ENCODE assay signal across 18 cellular contexts in the genomic region with DNA sequence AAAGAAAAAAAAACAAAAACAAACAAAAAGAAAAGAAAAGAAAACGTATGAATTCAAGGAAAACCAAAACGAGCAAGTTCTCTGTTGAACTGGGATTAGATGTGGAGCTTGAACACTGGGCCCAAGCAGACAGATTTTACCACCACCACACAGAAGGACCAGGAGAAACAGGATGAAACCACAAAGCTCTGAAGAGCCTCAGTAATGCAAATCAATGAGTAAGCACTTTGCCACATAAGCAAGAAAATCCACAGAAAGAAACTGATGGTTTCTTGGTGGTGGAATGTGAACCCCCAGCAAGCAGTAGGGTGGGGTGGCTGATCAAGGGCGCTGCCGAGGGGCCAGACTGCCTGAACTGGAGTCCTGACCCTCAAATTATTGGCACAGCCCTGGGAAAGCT. TPM values are rescaled to one million over a fixed set of nuclear protein-coding genes. Genes with fewer than 3 reads are reported as not detected.
DNase-seq lines count a peak whose midpoint lies in the region; ATAC-seq, FAIRE-seq and TF ChIP-seq lines count a peak whose summit lies in the region.
"Had no signal": no experiment of that assay in that cellular context is flagged by ENCODE, and none has a peak within 500 bp of the region (broad histone marks: within the 10 kb centered on the region; RNA-seq: fewer than 3 reads in every experiment).

No MANE protein-coding gene starts in this region.

- TF ChIP-seq POLR2A in H1 (IDR thresholded peaks at IDR 0.05; ENCODE audit: control extremely low read depth in 1 of 2, low read depth in 2 of 2, low read length in 2 of 2) (no peak), esophagus squamous epithelium (IDR thresholded peaks at IDR 0.05) (no peak), esophagus muscularis mucosa (IDR thresholded peaks at IDR 0.05; ENCODE audit: low read depth) (no peak)

- ATAC-seq in HG02642 (IDR thresholded peaks at IDR 0.05; ENCODE audit: poor library complexity, unreplicated experiment): no peak

- no peak for FAIRE-seq in H1 (lab: Jason Lieb, UNC)

- no peak overlapping the region for H3K18ac ChIP-seq in H1 (ENCODE audit: extremely low read depth, low read length)

- no peak overlapping the region for H3K23ac ChIP-seq in H1 (ENCODE audit: insufficient read length)

- no peak overlapping the region for H2BK15ac ChIP-seq in H1 (ENCODE audit: low read length)

- CTCF ChIA-PET in H1 (lab: Charles Lee; ENCODE audit: partially characterized antibody): interaction anchor here (0.6 to 2.7 kb wide), 20 partner anchors 9 to 908 kb away, joined by 3 to 14 read pairs (median 5); no protein-coding TSS in a partner anchor

- peak overlapping the region; percentile 41; the same call in 1 of the 2 replicates for H2AK5ac ChIP-seq in H1 (ENCODE audit: low read depth, low read length)

- TF ChIP-seq RAD21 in H1 (IDR thresholded peaks at IDR 0.05 in 1 of 2, conservative IDR thresholded peaks at IDR 0.05 in 1 of 2; ENCODE audit: low read depth in 2 of 2, low read length in 2 of 2): no peak

- no peak overlapping the region for H3K14ac ChIP-seq in H1 (ENCODE audit: insufficient read length)

- no peak overlapping the region for H3K56ac ChIP-seq in H1 (replicated peaks; ENCODE audit: insufficient read length, low read depth, low read length)

- intact Hi-C loops in esophagus squamous epithelium (cut with DNase I) (no loop called here), esophagus muscularis mucosa (cut with DNase I) (no loop called here)

- peaks cover 0 to 1% of the 10 kb centered on the region in 2 experiments for H4K20me1 ChIP-seq in H1 (replicated peaks in 1 of 2; ENCODE audit: control insufficient read depth in 1 of 2, insufficient read depth in 2 of 2, low read length in 2 of 2)

- H3K79me2 ChIP-seq in H1 (ENCODE audit: control insufficient read depth in 1 of 2, insufficient read depth in 2 of 2, low read length in 2 of 2): no peaks in the 10 kb centered on the region

- H3K9me3 ChIP-seq in NT2/D1 (ENCODE audit: insufficient read depth, low read length): no peaks in the 10 kb centered on the region
- no peaks in the 10 kb centered on the region for H3K9me3 ChIP-seq in H1 (ENCODE audit: insufficient read depth in 2 of 2, low read depth in 1 of 2, low read length in 1 of 2)
- no peaks in the 10 kb centered on the region for H3K9me3 ChIP-seq in esophagus squamous epithelium
- no peaks in the 10 kb centered on the region for H3K9me3 ChIP-seq in esophagus muscularis mucosa
- H3K9me3 ChIP-seq: neutrophil, sigmoid colon had no signal

- no peak overlapping the region for H2AFZ ChIP-seq in H1 (ENCODE audit: low read length)

- TF ChIP-seq CTCF in H1 (IDR thresholded peaks at IDR 0.05; ENCODE audit: control extremely low read depth in 1 of 3, insufficient read depth in 1 of 3, low read depth in 1 of 3, low read length in 3 of 3) (no peak), esophagus squamous epithelium (IDR thresholded peaks at IDR 0.05) (no peak), esophagus muscularis mucosa (IDR thresholded peaks at IDR 0.05) (no peak)

- no peak overlapping the region for H4K8ac ChIP-seq in H1 (ENCODE audit: extremely low read depth, insufficient read depth, low read length)

- no peaks in the 10 kb centered on the region; the same call in 1 of the 2 replicates for H3K23me2 ChIP-seq in H1 (ENCODE audit: low read depth, low read length)

- H2BK5ac ChIP-seq in H1 (ENCODE audit: low read depth, low read length): peak overlapping the region; percentile 66; the same call in 1 of the 2 replicates

- H3K4me1 ChIP-seq in NT2/D1 (ENCODE audit: insufficient read depth, insufficient read length) (peaks cover 8% of the 10 kb centered on the region), H1 (replicated peaks in 1 of 4; ENCODE audit: control insufficient read depth in 3 of 4, insufficient read depth in 4 of 4, low read length in 3 of 4) (no peaks in the 10 kb centered on the region; a peak in 1 of 7 replicates), esophagus squamous epithelium (peaks cover 0 to 13% (median 0%) of the 10 kb centered on the region in 3 donors), esophagus muscularis mucosa (peaks cover 0 to 3% (median 0%) of the 10 kb centered on the region in 4 donors)

- H3K27me3 ChIP-seq in NT2/D1 (ENCODE audit: insufficient read depth, insufficient read length) (no peaks in the 10 kb centered on the region), H1 (replicated peaks in 1 of 4; ENCODE audit: control insufficient read depth in 3 of 4, extremely low read depth in 1 of 4, insufficient read depth in 3 of 4, low read length in 3 of 4) (no peaks in the 10 kb centered on the region), esophagus squamous epithelium (no peaks in the 10 kb centered on the region), esophagus muscularis mucosa (no peaks in the 10 kb centered on the region)
- H3K27me3 ChIP-seq: neutrophil, sigmoid colon had no signal

- TF ChIP-seq EP300 in H1 (IDR thresholded peaks at IDR 0.05; ENCODE audit: borderline replicate concordance in 1 of 2, low read depth in 2 of 2, low read length in 2 of 2): no peak
- no peak for TF ChIP-seq EP300 in esophagus muscularis mucosa (IDR thresholded peaks at IDR 0.05)

- POLR2A ChIA-PET in H1 (lab: Charles Lee; ENCODE audit: partially characterized antibody): interaction anchor here (0.6 to 0.7 kb wide), 2 partner anchors 14 to 27 kb away, joined by 4 read pairs; no protein-coding TSS in a partner anchor

- H3K27ac ChIP-seq in H1 (ENCODE audit: low read depth, low read length) (no peak overlapping the region), esophagus squamous epithelium (no peak overlapping the region), esophagus muscularis mucosa (replicated peaks in 1 of 4) (no peak overlapping the region)
- H3K27ac ChIP-seq: neutrophil, sigmoid colon had no signal

- H3K4me3 ChIP-seq in NT2/D1 (ENCODE audit: insufficient read length, low read depth): no peak overlapping the region
- no peak overlapping the region for H3K4me3 ChIP-seq in H1 (ENCODE audit: extremely low read depth in 1 of 4, insufficient read depth in 2 of 4, low read depth in 3 of 4, low read length in 4 of 4)
- no peak overlapping the region for H3K4me3 ChIP-seq in esophagus squamous epithelium
- H3K4me3 ChIP-seq in esophagus muscularis mucosa: no peak overlapping the region
- H3K4me3 ChIP-seq: sigmoid colon had no signal

- no peak overlapping the region for H4K5ac ChIP-seq in H1 (ENCODE audit: insufficient read length, low read depth, low read length)

- no peaks in the 10 kb centered on the region for H3K79me1 ChIP-seq in H1 (ENCODE audit: low read depth, low read length)

- 78% methylated on average over 3 of the region's 4 CpGs; no CpG with 5 or more reads in 1 of the 2 experiments for WGBS in H1 (ENCODE audit: extremely low coverage in 1 of 2, insufficient coverage in 1 of 2, insufficient read length in 1 of 2, insufficient replicate concordance in 2 of 2, low coverage in 1 of 2, low lambda C conversion rate in 2 of 2, missing lambda C conversion rate in 1 of 2), 2 experiments
- 72 to 76% methylated on average over 4 of the region's 4 CpGs for WGBS in esophagus squamous epithelium, 2 donors
- WGBS in esophagus muscularis mucosa: 70% methylated on average over 4 of the region's 4 CpGs

- no peak overlapping the region for H3K4me2 ChIP-seq in H1 (ENCODE audit: insufficient read depth in 1 of 2, low read depth in 2 of 2, low read length in 2 of 2)

- no peak overlapping the region for H4K91ac ChIP-seq in H1 (replicated peaks; ENCODE audit: insufficient read length, low read length)

- H3K36me3 ChIP-seq in NT2/D1 (ENCODE audit: insufficient read depth, insufficient read length, low read length) (peaks cover 30% of the 10 kb centered on the region), H1 (ENCODE audit: control insufficient read depth in 2 of 4, insufficient read depth in 4 of 4, low read length in 3 of 4) (peaks cover 0 to 11% (median 4%) of the 10 kb centered on the region in 4 experiments; a peak in 3 of 8 replicates), esophagus squamous epithelium (peaks cover 0 to 51% (median 0%) of the 10 kb centered on the region in 3 donors), esophagus muscularis mucosa (peaks cover 10 to 57% (median 41%) of the 10 kb centered on the region in 4 donors)

- H3K4ac ChIP-seq in H1 (replicated peaks; ENCODE audit: insufficient read length, low read depth, low read length): no peak overlapping the region

- DNase-seq in AG08396 (ENCODE audit: low spot score) (peak; percentile 34), H4 (ENCODE audit: low spot score) (peak; percentile 23), NT2/D1 (ENCODE audit: low read depth, low spot score) (no peak), H1 (ENCODE audit: low read depth in 1 of 2, low spot score in 2 of 2) (no peak), esophagus squamous epithelium (lab: John Stamatoyannopoulos, UW) (no peak), NOMO-1 treated with DMSO at 0.1 percent for 48 hours (lab: John Stamatoyannopoulos, UW; ENCODE audit: unreplicated experiment) (no peak), esophagus muscularis mucosa (ENCODE audit: extremely low spot score) (no peak)
- DNase-seq: activated CD4-positive, alpha-beta T cell treated with anti-CD3 and anti-CD28 coated beads, Interleukin-2, amount 50 U/mL, for 4 hours; Calu3; caudate nucleus; effector memory CD4-positive, alpha-beta T cell; H7; NCI-H1092 treated with DMSO at 0.1 percent for 48 hours; NCI-H82; sigmoid colon; T1000 had no signal

- H2BK12ac ChIP-seq in H1 (ENCODE audit: low read depth, low read length): no peak overlapping the region

- H2BK20ac ChIP-seq in H1 (ENCODE audit: low read length): no peak overlapping the region

- no peak overlapping the region for H2BK120ac ChIP-seq in H1 (replicated peaks; ENCODE audit: low read depth, low read length)

- H3K9ac ChIP-seq in NT2/D1 (ENCODE audit: insufficient read length, low read depth): peak overlapping the region; percentile 27
- H3K9ac ChIP-seq in H1 (replicated peaks in 1 of 4; ENCODE audit: extremely low read depth in 1 of 4, low read depth in 3 of 4, low read length in 3 of 4): no peak overlapping the region

RNA-seq across cellular contexts. Expression of a gene that starts 50.9 kb away (rescaled TPM):
- total RNA-seq in H4 (2014; rRNA removed; shearing (Covaris generic)): 15.1 and 30.7 TPM in 2 replicates
- 27.9 and 31.0 TPM in 2 replicates for total RNA-seq in H1 (2021; fragmentation: NEBNext Ultra II Directional; extraction: Animal tissue kit (Norgen Biotek cat#: 25700))
- polyA plus RNA-seq in H1 (2011; rRNA removed): 17.0 and 22.2 TPM in 2 replicates
- 19.2 TPM for polyA plus RNA-seq in H1 (2011; cell fraction: cytosol; rRNA removed)
- 50.8 TPM for polyA plus RNA-seq in H1 (2011; cell fraction: nucleus; rRNA removed)
- 18.0 to 23.0 TPM (median 22.0 TPM) in 4 replicates for polyA plus RNA-seq in H1 (2012, experiment 1 of 2)
- 10.1 TPM for polyA plus RNA-seq in H1 (2012, experiment 2 of 2)
- 12.8 TPM for polyA plus RNA-seq in H1 (2013, experiment 1 of 2)
- 12.8 TPM for polyA plus RNA-seq in H1 (2013, experiment 2 of 2)
- 22.5 and 27.2 TPM in 2 replicates for polyA minus RNA-seq in H1 (2011; rRNA and poly(A)+ RNA removed)
- 13.9 TPM for polyA minus RNA-seq in H1 (2011; cell fraction: cytosol; rRNA and poly(A)+ RNA removed)
- 29.4 TPM for polyA minus RNA-seq in H1 (2011; cell fraction: nucleus; rRNA and poly(A)+ RNA removed)
- total RNA-seq in esophagus squamous epithelium (10 to 100 TPM; 18.2 to 35.9 (median 23.8) TPM), esophagus muscularis mucosa (10 to 100 TPM; 15.0 to 33.5 (median 27.5) TPM)

RNA-seq across cellular contexts. Expression of a gene that starts 56.4 kb away (rescaled TPM):
- total RNA-seq in H4 (2014; rRNA removed; shearing (Covaris generic)): 2.4 and 4.3 TPM in 2 replicates
- 16.0 and 19.2 TPM in 2 replicates for total RNA-seq in H1 (2021; fragmentation: NEBNext Ultra II Directional; extraction: Animal tissue kit (Norgen Biotek cat#: 25700))
- polyA plus RNA-seq in H1 (2011; rRNA removed): 15.5 and 20.8 TPM in 2 replicates
- 9.2 TPM for polyA plus RNA-seq in H1 (2011; cell fraction: cytosol; rRNA removed)
- 35.9 TPM for polyA plus RNA-seq in H1 (2011; cell fraction: nucleus; rRNA removed)
- 6.6 to 9.0 TPM (median 7.2 TPM) in 4 replicates for polyA plus RNA-seq in H1 (2012, experiment 1 of 2)
- 0.45 TPM for polyA plus RNA-seq in H1 (2012, experiment 2 of 2)
- 6.9 TPM for polyA plus RNA-seq in H1 (2013, experiment 1 of 2)
- 6.1 TPM for polyA plus RNA-seq in H1 (2013, experiment 2 of 2)
- 58.7 and 59.5 TPM in 2 replicates for polyA minus RNA-seq in H1 (2011; rRNA and poly(A)+ RNA removed)
- 25.2 TPM for polyA minus RNA-seq in H1 (2011; cell fraction: cytosol; rRNA and poly(A)+ RNA removed)
- polyA minus RNA-seq in H1 (2011; cell fraction: nucleus; rRNA and poly(A)+ RNA removed): 20.4 TPM
- total RNA-seq in esophagus squamous epithelium (10 to 100 TPM in 1 of 4 donors, 1 to 10 TPM in 3; 7.3 to 11.2 (median 7.7) TPM), esophagus muscularis mucosa (1 to 10 TPM; 5.1 to 8.6 (median 7.6) TPM)

Comparison
In these comparisons a context has a peak if more than half of its experiments do, and no peak if none do; other contexts are left out.
1. DNase-seq: peak in AG08396 (single experiment) and H4 (single experiment); none in NT2/D1 (single experiment), H1 (0 of 2), esophagus squamous epithelium (single experiment), NOMO-1 treated with DMSO at 0.1 percent for 48 hours (single experiment) and esophagus muscularis mucosa (single experiment).